Comparison of ENCODE assay signal across 12 cellular contexts in the genomic region with DNA sequence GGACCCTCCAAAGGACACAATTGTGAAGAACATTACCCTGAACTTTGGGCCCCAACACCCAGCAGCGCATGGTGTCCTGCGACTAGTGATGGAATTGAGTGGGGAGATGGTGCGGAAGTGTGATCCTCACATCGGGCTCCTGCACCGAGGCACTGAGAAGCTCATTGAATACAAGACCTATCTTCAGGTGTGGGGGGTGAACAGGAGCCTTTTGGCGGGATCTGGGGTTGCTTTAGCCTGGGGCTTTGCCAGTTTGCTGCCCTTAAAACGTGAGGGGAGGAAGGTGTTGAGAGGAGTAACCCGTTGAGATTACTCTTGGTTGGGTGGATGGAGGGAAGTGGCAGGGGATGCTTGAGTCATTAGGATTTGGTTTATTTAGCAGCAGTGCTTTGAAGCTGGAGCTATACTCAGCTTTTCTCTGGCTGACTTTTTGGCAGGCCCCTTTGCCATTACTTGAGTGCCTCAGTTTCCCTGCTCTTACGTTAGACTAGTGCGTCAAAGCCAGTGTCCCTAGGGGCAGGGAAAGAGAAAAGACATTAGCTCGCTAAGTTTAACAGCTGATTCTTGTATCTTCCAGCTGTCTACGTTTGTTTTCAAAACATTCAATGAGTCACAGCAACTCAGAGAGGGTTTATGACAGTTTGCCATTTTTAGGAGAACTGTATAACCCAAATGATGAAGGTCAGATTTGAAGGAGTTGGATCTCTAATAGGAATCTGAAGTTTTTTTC. TPM values are rescaled to one million over a fixed set of nuclear protein-coding genes. Genes with fewer than 3 reads are reported as not detected.
A peak's percentile ranks its signal among the peaks of the same experiment; 100 is the strongest.
DNase-seq lines count a peak whose midpoint lies in the region; ATAC-seq, FAIRE-seq and TF ChIP-seq lines count a peak whose summit lies in the region.
"Had no signal": no experiment of that assay in that cellular context is flagged by ENCODE, and none has a peak within 500 bp of the region (broad histone marks: within the 10 kb centered on the region; RNA-seq: fewer than 3 reads in every experiment).

No MANE protein-coding gene starts in this region.

- H3K4me3 ChIP-seq in heart right ventricle (no peak overlapping the region), psoas muscle (peak overlapping the region; percentile 32)

- CTCF ChIA-PET in T-cell (lab: Charles Lee) = interaction anchor here in 1 of 2 donors (0.6 to 6.1 kb wide), 5 partner anchors 13 to 176 kb away, joined by 5 to 76 read pairs (median 7); partner anchors contain the start of gene TOMM40L

- no peaks in the 10 kb centered on the region for H3K27me3 Mint-ChIP-seq in T-cell

- H3K27me3 ChIP-seq in heart right ventricle (no peaks in the 10 kb centered on the region), psoas muscle (ENCODE audit: insufficient read depth in 3 of 3, low read length in 2 of 3) (no peaks in the 10 kb centered on the region)

- H3K4me1 ChIP-seq in heart right ventricle (peaks cover 15 to 82% (median 66%) of the 10 kb centered on the region in 9 donors), psoas muscle (peaks cover 49% of the 10 kb centered on the region)

- H3K27ac ChIP-seq in heart right ventricle (peak overlapping the region; percentile 67 to 100 (median 83)), psoas muscle (peak overlapping the region; percentile 62)

- H3K4me3 Mint-ChIP-seq in T-cell = no peak overlapping the region

- intact Hi-C loops in heart right ventricle (cut with DNase I) = loop anchor here in 2 of 10 donors (5.0 kb wide), 1 partner anchor 176 kb away; no protein-coding TSS in a partner anchor
- intact Hi-C loops in psoas muscle (cut with DNase I) = loop anchor here in 1 of 2 donors (5.0 kb wide), 1 partner anchor 176 kb away; no protein-coding TSS in a partner anchor

- peaks cover 48 to 64% (median 64%) of the 10 kb centered on the region in 3 donors for H3K4me1 Mint-ChIP-seq in T-cell

- POLR2A ChIA-PET in T-cell (lab: Charles Lee) = no interaction called here

- TF ChIP-seq CTCF in heart right ventricle (IDR thresholded peaks at IDR 0.05) (no peak), psoas muscle (IDR thresholded peaks at IDR 0.05) (no peak)

- DNase-seq in HCEC 1CT (peak; percentile 77), amniotic epithelial cell (ENCODE audit: low read depth) (peak; percentile 37), heart right ventricle (peak in 1 of 2 donors; percentile 74), psoas muscle (no peak), T-cell (no peak), NCI-H774 (lab: John Stamatoyannopoulos, UW) (no peak), urothelium cell line (ENCODE audit: low spot score) (no peak)
- no peak for DNase-seq in NK-92 treated with Interleukin-12 subunit alpha and Interleukin-12 subunit beta, amount 100 ng/mL, for 24 hours (lab: John Stamatoyannopoulos, UW)
- DNase-seq: amygdala, C1 segment of cervical spinal cord, NCI-H2081 had no signal

- H3K9me3 Mint-ChIP-seq in T-cell = no peaks in the 10 kb centered on the region

- 65 to 72% methylated on average over 12 of the region's 12 CpGs for WGBS in heart right ventricle, 2 donors
- 69 to 74% (median 73%) methylated on average over 12 of the region's 12 CpGs for WGBS in psoas muscle, 3 donors

- peak overlapping the region in 1 of 2 donors; percentile 49 for H3K27ac Mint-ChIP-seq in T-cell

- ATAC-seq in heart right ventricle (peak in 6 of 8 donors; percentile 1 to 30 (median 12)), psoas muscle (no peak), T-cell (replicated peaks in 1 of 4) (no peak)

- H3K36me3 ChIP-seq in heart right ventricle = peaks cover 0 to 83% (median 48%) of the 10 kb centered on the region in 9 donors
- H3K36me3 ChIP-seq in psoas muscle (ENCODE audit: insufficient read depth in 1 of 2, low read depth in 1 of 2) = peaks cover 15 to 83% of the 10 kb centered on the region in 2 donors

- peaks cover 50% of the 10 kb centered on the region for H3K36me3 Mint-ChIP-seq in T-cell

- FAIRE-seq in urothelium cell line (lab: Jason Lieb, UNC) = no peak

- no peaks in the 10 kb centered on the region for H3K9me3 ChIP-seq in heart right ventricle
- H3K9me3 ChIP-seq in psoas muscle = no peaks in the 10 kb centered on the region

RNA-seq across cellular contexts. Expression of gene NDUFS2, which starts 4.4 kb away (rescaled TPM):
- total RNA-seq in heart right ventricle = 100 to 1,000 TPM; 244 to 370 (median 318) TPM
- 100 to 1,000 TPM; 121 to 193 TPM for polyA plus RNA-seq in heart right ventricle
- total RNA-seq in psoas muscle = 100 to 1,000 TPM; 204 to 336 (median 272) TPM
- 100 to 1,000 TPM; 207 to 270 (median 232) TPM for polyA plus RNA-seq in psoas muscle
- 10 to 100 TPM; 57.3 to 92.2 (median 88.2) TPM for total RNA-seq in T-cell

RNA-seq across cellular contexts. Expression of gene ADAMTS4, which starts 7.7 kb away (rescaled TPM):
- 10 to 100 TPM in 6 of 10 donors, 1 to 10 TPM in 4; 1.7 to 86.1 (median 17.7) TPM for total RNA-seq in heart right ventricle
- polyA plus RNA-seq in heart right ventricle = 10 to 100 TPM in 1 of 2 donors, 1 to 10 TPM in 1; 5.4 to 11.9 TPM
- 1 to 10 TPM; 1.3 to 8.9 (median 5.2) TPM for total RNA-seq in psoas muscle
- 1 to 10 TPM in 1 of 3 donors, under 1 TPM in 2; 0.88 to 1.3 (median 0.92) TPM for polyA plus RNA-seq in psoas muscle
- 1 to 10 TPM in 4 of 5 donors, under 1 TPM in 1; 0.86 to 1.8 (median 1.4) TPM for total RNA-seq in T-cell

RNA-seq across cellular contexts. Expression of gene FCER1G, which starts 8.5 kb away (rescaled TPM):
- 10 to 100 TPM in 4 of 10 donors, 1 to 10 TPM in 6; 2.0 to 65.8 (median 5.3) TPM for total RNA-seq in heart right ventricle
- 10 to 100 TPM; 19.7 to 64.6 TPM for polyA plus RNA-seq in heart right ventricle
- total RNA-seq in psoas muscle = 10 to 100 TPM in 2 of 4 donors, 1 to 10 TPM in 2; 3.3 to 11.3 (median 9.7) TPM
- polyA plus RNA-seq in psoas muscle = 10 to 100 TPM in 2 of 3 donors, 1 to 10 TPM in 1; 8.3 to 23.5 (median 12.4) TPM
- 1 to 10 TPM; 2.5 to 5.2 (median 3.5) TPM for total RNA-seq in T-cell

RNA-seq across cellular contexts. Expression of gene APOA2, which starts 16.9 kb away (rescaled TPM):
- under 1 TPM in 1 of 10 donors, not detected in 9; 0.89 TPM for total RNA-seq in heart right ventricle
- polyA plus RNA-seq in heart right ventricle = not detected
- total RNA-seq in psoas muscle = under 1 TPM in 1 of 4 donors, not detected in 3; 0.86 TPM
- not detected for polyA plus RNA-seq in psoas muscle
- 1 to 10 TPM in 3 of 5 donors, not detected in 2; 2.2 to 5.5 (median 3.7) TPM for total RNA-seq in T-cell
- polyA plus RNA-seq: neural cell had no signal

RNA-seq across cellular contexts. Expression of gene TOMM40L, which starts 19.3 kb away (rescaled TPM):
- total RNA-seq in heart right ventricle = 10 to 100 TPM; 29.8 to 37.6 (median 33.2) TPM
- 10 to 100 TPM; 17.6 to 29.3 TPM for polyA plus RNA-seq in heart right ventricle
- 10 to 100 TPM; 10.0 to 39.2 (median 27.5) TPM for total RNA-seq in psoas muscle
- polyA plus RNA-seq in psoas muscle = 10 to 100 TPM; 26.4 to 38.3 (median 32.4) TPM
- total RNA-seq in T-cell = 10 to 100 TPM in 4 of 5 donors, 1 to 10 TPM in 1; 6.3 to 12.2 (median 11.0) TPM

Comparison
In these comparisons a context has a peak if more than half of its experiments do, and no peak if none do; other contexts are left out.
1. DNase-seq: peak in HCEC 1CT (single experiment) and amniotic epithelial cell (single experiment); none in psoas muscle (0 of 2), T-cell (0 of 34), NCI-H774 (single experiment), urothelium cell line (single experiment) and NK-92 treated with Interleukin-12 subunit alpha and Interleukin-12 subunit beta, amount 100 ng/mL, for 24 hours (single experiment).
2. ATAC-seq: peak in heart right ventricle (6 of 8); none in psoas muscle (0 of 4) and T-cell (0 of 4).